ENCODE assay signal across 15 cellular contexts in the genomic region with DNA sequence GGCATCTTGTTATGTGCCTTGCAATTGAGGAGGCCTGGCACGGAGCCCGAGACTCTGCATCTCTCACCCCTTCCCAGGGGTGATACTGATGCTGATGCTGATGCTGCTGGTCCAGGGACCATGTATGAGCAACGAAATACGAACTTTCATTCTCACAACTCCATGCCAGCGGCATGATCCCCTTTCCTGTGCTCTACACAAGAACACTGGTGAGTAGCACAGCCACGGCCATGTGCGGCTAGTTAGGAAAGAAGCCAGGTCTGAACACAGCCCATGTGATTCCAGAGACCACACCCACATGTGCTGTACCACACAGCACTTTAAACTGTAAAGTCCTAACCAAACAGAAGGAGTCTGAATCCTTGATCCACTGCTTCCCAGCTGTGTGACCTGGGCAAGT. TPM values are rescaled to one million over a fixed set of nuclear protein-coding genes. Genes with fewer than 3 reads are reported as not detected.
DNase-seq lines count a peak whose midpoint lies in the region; ATAC-seq, FAIRE-seq and TF ChIP-seq lines count a peak whose summit lies in the region.
"Had no signal": no experiment of that assay in that cellular context is flagged by ENCODE, and none has a peak within 500 bp of the region (broad histone marks: within the 10 kb centered on the region; RNA-seq: fewer than 3 reads in every experiment).

No MANE protein-coding gene starts in this region.

- H3K9me2 ChIP-seq in SK-N-SH = no peaks in the 10 kb centered on the region

- H3K9me3 ChIP-seq in SK-N-SH = no peaks in the 10 kb centered on the region
- no peaks in the 10 kb centered on the region for H3K9me3 ChIP-seq in vagina
- H3K9me3 ChIP-seq: body of pancreas had no signal

- H3F3A ChIP-seq in SK-N-SH (replicated peaks; ENCODE audit: insufficient read depth) = no peaks in the 10 kb centered on the region

- CTCF ChIA-PET in SK-N-SH (lab: Yijun Ruan, JAX) = interaction anchor here (1.4 to 10.9 kb wide), 3 partner anchors 14 to 336 kb away, joined by 4 to 110 read pairs (median 13); no protein-coding TSS in a partner anchor

- DNase-seq in Right ventricle myocardium inferior (ENCODE audit: missing footprints) (no peak), cardiac septum (ENCODE audit: low spot score) (no peak), SK-N-SH (peak; percentile 36), foreskin fibroblast (peak; percentile 54 to 86), vagina (ENCODE audit: extremely low spot score in 2 of 2) (peak; percentile 70 to 78), H54 (ENCODE audit: insufficient read length, low spot score) (no peak), hippocampal formation (lab: John Stamatoyannopoulos, UW) (no peak)
- DNase-seq: ACHN; activated CD4-positive, alpha-beta T cell treated with anti-CD3 and anti-CD28 coated beads for 4 hours; activated T-cell treated with anti-CD3 and anti-CD28 coated beads, Interleukin-2, amount 50 U/mL, for 4 hours; body of pancreas; DND-41 had no signal

- no peak for FAIRE-seq in H54 (lab: Jason Lieb, UNC)

- H3K27me3 ChIP-seq in SK-N-SH (ENCODE audit: insufficient read depth) (no peaks in the 10 kb centered on the region), vagina (no peaks in the 10 kb centered on the region)
- H3K27me3 ChIP-seq: body of pancreas had no signal

- WGBS in SK-N-SH (ENCODE audit: low lambda C conversion rate) = 65% methylated on average over 6 of the region's 7 CpGs

- H3K4me3 ChIP-seq in SK-N-SH (ENCODE audit: low read depth in 2 of 2, low read length in 1 of 2) = no peak overlapping the region
- H3K4me3 ChIP-seq in foreskin fibroblast (ENCODE audit: low read depth in 1 of 2, low read length in 2 of 2) = no peak overlapping the region
- no peak overlapping the region for H3K4me3 ChIP-seq in vagina
- H3K4me3 ChIP-seq: body of pancreas had no signal

- no peak overlapping the region for H3K4me2 ChIP-seq in SK-N-SH

- no peak for TF ChIP-seq RAD21 in SK-N-SH (IDR thresholded peaks at IDR 0.05; ENCODE audit: low read length)

- no peak overlapping the region for H3K27ac ChIP-seq in SK-N-SH (ENCODE audit: low read depth in 2 of 2, low read length in 1 of 2)
- H3K27ac ChIP-seq in vagina = no peak overlapping the region
- H3K27ac ChIP-seq: body of pancreas, HL-60 had no signal

- no peaks in the 10 kb centered on the region for H4K20me1 ChIP-seq in SK-N-SH (ENCODE audit: insufficient read depth)

- TF ChIP-seq POLR2A in vagina (IDR thresholded peaks at IDR 0.05) (no peak), H54 (IDR thresholded peaks at IDR 0.05; ENCODE audit: low read depth, low read length) (no peak)

- TF ChIP-seq CTCF in SK-N-SH (IDR thresholded peaks at IDR 0.05) (no peak), foreskin fibroblast (IDR thresholded peaks at IDR 0.05; ENCODE audit: low read depth, low read length) (no peak), vagina (IDR thresholded peaks at IDR 0.05) (no peak)

- no peaks in the 10 kb centered on the region for H3K36me3 ChIP-seq in SK-N-SH (replicated peaks in 1 of 2; ENCODE audit: control insufficient read depth in 1 of 2, insufficient read depth in 2 of 2, low read length in 1 of 2)
- H3K36me3 ChIP-seq in vagina = no peaks in the 10 kb centered on the region

- intact Hi-C loops in Right ventricle myocardium inferior (cut with DNase I) (loop anchor here (10.0 kb wide), 1 partner anchor 81 kb away; no protein-coding TSS in a partner anchor), cardiac septum (cut with DNase I) (no loop called here), vagina (cut with DNase I) (no loop called here)

- H3K9ac ChIP-seq in SK-N-SH = no peak overlapping the region

- peaks cover 5 to 15% of the 10 kb centered on the region in 2 experiments; a peak in 3 of 4 replicates for H3K4me1 ChIP-seq in SK-N-SH (ENCODE audit: control insufficient read depth in 1 of 2, insufficient read depth in 2 of 2, low read depth in 1 of 2, low read length in 1 of 2)
- peaks cover 10% of the 10 kb centered on the region for H3K4me1 ChIP-seq in vagina
- H3K4me1 ChIP-seq: body of pancreas had no signal

- no peak overlapping the region for H2AFZ ChIP-seq in SK-N-SH (ENCODE audit: low read depth)

- no peak for TF ChIP-seq EP300 in SK-N-SH (IDR thresholded peaks at IDR 0.05; ENCODE audit: borderline replicate concordance in 1 of 2, low read depth in 1 of 2, low read length in 1 of 2)

- POLR2A ChIA-PET in SK-N-SH (lab: Yijun Ruan, JAX) = no interaction called here

- H3K79me2 ChIP-seq in SK-N-SH (ENCODE audit: insufficient read depth) = no peaks in the 10 kb centered on the region

- peak; percentile 40 for ATAC-seq in Right ventricle myocardium inferior
- ATAC-seq in GM21723 (IDR thresholded peaks at IDR 0.05; ENCODE audit: unreplicated experiment) = no peak
- ATAC-seq: activated T-cell treated with anti-CD3 and anti-CD28 coated beads, Interleukin-2, amount 50 U/mL, for 4 hours; body of pancreas; Panc1 had no signal

TF ChIP-seq in SK-N-SH, 30 proteins besides CTCF, POLR2A, EP300 and RAD21:
- 0 out of 2 replicates have a peak, but pooled peaks have one; percentile 27 for TF ChIP-seq MXI1 (IDR thresholded peaks at IDR 0.05; ENCODE audit: low read depth, low read length)
- TF ChIP-seq, protein P1, sequence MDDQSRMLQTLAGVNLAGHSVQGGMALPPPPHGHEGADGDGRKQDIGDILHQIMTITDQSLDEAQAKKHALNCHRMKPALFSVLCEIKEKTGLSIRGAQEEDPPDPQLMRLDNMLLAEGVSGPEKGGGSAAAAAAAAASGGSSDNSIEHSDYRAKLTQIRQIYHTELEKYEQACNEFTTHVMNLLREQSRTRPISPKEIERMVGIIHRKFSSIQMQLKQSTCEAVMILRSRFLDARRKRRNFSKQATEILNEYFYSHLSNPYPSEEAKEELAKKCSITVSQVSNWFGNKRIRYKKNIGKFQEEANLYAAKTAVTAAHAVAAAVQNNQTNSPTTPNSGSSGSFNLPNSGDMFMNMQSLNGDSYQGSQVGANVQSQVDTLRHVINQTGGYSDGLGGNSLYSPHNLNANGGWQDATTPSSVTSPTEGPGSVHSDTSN (IDR thresholded peaks at IDR 0.05) = no peak

RNA-seq across cellular contexts. Expression of a gene that starts 32.9 kb away (rescaled TPM):
- 441 TPM for total RNA-seq in Right ventricle myocardium inferior
- 130 TPM for total RNA-seq in cardiac septum
- polyA plus RNA-seq in SK-N-SH (2012; rRNA removed) = 29.3 and 34.9 TPM in 2 replicates
- 53.4 and 60.7 TPM in 2 replicates for polyA plus RNA-seq in SK-N-SH (2012; cell fraction: cytosol; rRNA removed)
- 28.1 and 33.0 TPM in 2 replicates for polyA plus RNA-seq in SK-N-SH (2012; cell fraction: nucleus; rRNA removed)
- 50.6 TPM for total RNA-seq in vagina

Comparison
In these comparisons a context has a peak if more than half of its experiments do, and no peak if none do; other contexts are left out.
1. DNase-seq: peak in SK-N-SH (single experiment), foreskin fibroblast (2 of 2) and vagina (2 of 2); none in Right ventricle myocardium inferior (single experiment), cardiac septum (single experiment), H54 (single experiment) and hippocampal formation (0 of 2).